ENCODE assay signal across 2 cellular contexts in the genomic region with DNA sequence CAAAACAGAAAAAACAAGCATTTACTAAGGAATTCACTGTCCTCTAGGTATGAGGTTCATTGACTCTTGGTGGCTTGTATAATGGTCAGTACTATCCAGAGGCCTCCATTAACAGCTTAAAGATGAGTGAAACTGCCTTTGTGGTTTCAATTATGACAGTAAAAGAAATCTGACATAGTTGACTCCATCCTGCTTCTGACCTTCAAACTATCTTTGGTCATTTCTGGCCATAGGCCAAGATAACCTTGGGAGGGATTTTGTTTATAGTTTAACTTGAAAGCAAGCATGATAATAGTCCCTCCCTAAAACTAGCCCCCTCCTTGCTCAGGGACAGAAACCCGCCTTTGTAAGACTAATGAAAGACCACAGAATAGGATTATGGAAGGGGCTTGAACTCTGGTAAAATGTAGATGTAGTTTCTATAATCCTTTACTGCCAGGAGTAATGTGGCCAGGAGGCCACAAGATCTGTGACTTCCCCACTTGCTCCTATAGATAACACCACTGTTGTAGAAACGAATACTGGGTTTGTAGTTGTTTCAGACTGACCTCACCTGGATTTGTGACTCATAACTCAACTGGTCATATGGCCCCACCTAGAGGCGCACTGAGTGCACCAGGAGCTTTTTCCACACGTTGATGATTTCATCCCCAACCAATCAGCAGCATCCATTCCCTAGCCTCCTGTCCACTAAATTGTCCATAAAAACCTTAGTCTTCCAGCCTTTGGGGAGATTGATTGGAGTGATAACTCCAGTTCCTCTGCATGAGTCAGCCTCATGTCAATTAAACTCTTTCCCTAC.
TF ChIP-seq lines count a peak whose summit lies in the region.

No MANE protein-coding gene starts in this region.

TF ChIP-seq in SK-N-SH, 30 proteins besides CTCF, POLR2A, EP300 and RAD21:
- no peak for TF ChIP-seq TEAD4 (IDR thresholded peaks at IDR 0.05; ENCODE audit: borderline replicate concordance, insufficient read depth)

TF ChIP-seq in H1, 55 proteins besides CTCF, POLR2A, EP300 and RAD21 (continued from another document):
- TF ChIP-seq, protein P1, sequence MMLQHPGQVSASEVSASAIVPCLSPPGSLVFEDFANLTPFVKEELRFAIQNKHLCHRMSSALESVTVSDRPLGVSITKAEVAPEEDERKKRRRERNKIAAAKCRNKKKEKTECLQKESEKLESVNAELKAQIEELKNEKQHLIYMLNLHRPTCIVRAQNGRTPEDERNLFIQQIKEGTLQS (IDR thresholded peaks at IDR 0.05; ENCODE audit: insufficient read depth, low read depth, low read length) = no peak
- TF ChIP-seq SAP30 (IDR thresholded peaks at IDR 0.05; ENCODE audit: insufficient read depth, insufficient replicate concordance, low read length) (no peak), BACH1 (IDR thresholded peaks at IDR 0.05; ENCODE audit: low read length) (no peak), JUND (IDR thresholded peaks at IDR 0.05; ENCODE audit: low read length) (peak; percentile 89), GTF2F1 (IDR thresholded peaks at IDR 0.05; ENCODE audit: borderline replicate concordance, low read depth, low read length) (no peak), SP4 (IDR thresholded peaks at IDR 0.05; ENCODE audit: low read length) (no peak), JUN (IDR thresholded peaks at IDR 0.05; ENCODE audit: low read depth, low read length) (peak; percentile 54; the same call in 1 of the 2 replicates), GABPA (IDR thresholded peaks at IDR 0.05; ENCODE audit: borderline replicate concordance, insufficient read depth, low read length) (no peak), CREB1 (IDR thresholded peaks at IDR 0.05) (peak; percentile 18; the same call in 1 of the 2 replicates)
- TF ChIP-seq, protein P2, sequence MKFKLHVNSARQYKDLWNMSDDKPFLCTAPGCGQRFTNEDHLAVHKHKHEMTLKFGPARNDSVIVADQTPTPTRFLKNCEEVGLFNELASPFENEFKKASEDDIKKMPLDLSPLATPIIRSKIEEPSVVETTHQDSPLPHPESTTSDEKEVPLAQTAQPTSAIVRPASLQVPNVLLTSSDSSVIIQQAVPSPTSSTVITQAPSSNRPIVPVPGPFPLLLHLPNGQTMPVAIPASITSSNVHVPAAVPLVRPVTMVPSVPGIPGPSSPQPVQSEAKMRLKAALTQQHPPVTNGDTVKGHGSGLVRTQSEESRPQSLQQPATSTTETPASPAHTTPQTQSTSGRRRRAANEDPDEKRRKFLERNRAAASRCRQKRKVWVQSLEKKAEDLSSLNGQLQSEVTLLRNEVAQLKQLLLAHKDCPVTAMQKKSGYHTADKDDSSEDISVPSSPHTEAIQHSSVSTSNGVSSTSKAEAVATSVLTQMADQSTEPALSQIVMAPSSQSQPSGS (IDR thresholded peaks at IDR 0.05; ENCODE audit: low read length) = peak; percentile 98
- TF ChIP-seq, protein P3, sequence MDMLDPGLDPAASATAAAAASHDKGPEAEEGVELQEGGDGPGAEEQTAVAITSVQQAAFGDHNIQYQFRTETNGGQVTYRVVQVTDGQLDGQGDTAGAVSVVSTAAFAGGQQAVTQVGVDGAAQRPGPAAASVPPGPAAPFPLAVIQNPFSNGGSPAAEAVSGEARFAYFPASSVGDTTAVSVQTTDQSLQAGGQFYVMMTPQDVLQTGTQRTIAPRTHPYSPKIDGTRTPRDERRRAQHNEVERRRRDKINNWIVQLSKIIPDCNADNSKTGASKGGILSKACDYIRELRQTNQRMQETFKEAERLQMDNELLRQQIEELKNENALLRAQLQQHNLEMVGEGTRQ (IDR thresholded peaks at IDR 0.05; ENCODE audit: low read length) = no peak
